In genomic region chr16:89178453-89179147, GRCh38 we compare ENCODE assay signal across 23 cellular contexts. TPM values are rescaled to one million over a fixed set of nuclear protein-coding genes. Genes with fewer than 3 reads are reported as not detected.
DNase-seq lines count a peak whose midpoint lies in the region; ATAC-seq, FAIRE-seq and TF ChIP-seq lines count a peak whose summit lies in the region.
"Had no signal": no experiment of that assay in that cellular context is flagged by ENCODE, and none has a peak within 500 bp of the region (broad histone marks: within the 10 kb centered on the region; RNA-seq: fewer than 3 reads in every experiment).

No MANE protein-coding gene starts in this region.

- H4K20me1 ChIP-seq in BLaER1 = no peaks in the 10 kb centered on the region
- no peaks in the 10 kb centered on the region for H4K20me1 ChIP-seq in OCI-LY7 (ENCODE audit: insufficient read depth, low read length)

- H3K27me3 Mint-ChIP-seq in natural killer cell treated with Interleukin-12 subunit alpha and Interleukin-12 subunit beta and Interleukin-15 and Interleukin-18, amount 100 ng/mL, for 72 hours = peaks cover 0 to 2% of the 10 kb centered on the region in 2 donors
- H3K27me3 Mint-ChIP-seq: CD4-positive, alpha-beta memory T cell had no signal

- H3K9ac ChIP-seq in BLaER1 = no peak overlapping the region
- H3K9ac ChIP-seq: GM23248 had no signal

- no TSS peak for BruUV-seq in OCI-LY7 (replicated peaks; lab: Mats Ljungman, UMichigan)

- intact Hi-C loops in OCI-LY7 (cut with micrococcal nuclease; ENCODE audit: unreplicated experiment) = no loop called here
- intact Hi-C loops in left ventricle myocardium superior (cut with micrococcal nuclease) = no loop called here

- H3K4me3 ChIP-seq in BLaER1 (no peak overlapping the region), bronchial epithelial cell (ENCODE audit: low read depth, low read length) (no peak overlapping the region), OCI-LY7 (ENCODE audit: low read depth, low read length, poor library complexity, severe bottlenecking) (no peak overlapping the region)
- H3K4me3 ChIP-seq: A549, GM12878, GM23248, HAP-1 had no signal

- no peak overlapping the region for H3K4me3 Mint-ChIP-seq in natural killer cell treated with Interleukin-12 subunit alpha and Interleukin-12 subunit beta and Interleukin-15 and Interleukin-18, amount 100 ng/mL, for 72 hours
- H3K4me3 Mint-ChIP-seq: CD14-positive monocyte; CD4-positive, alpha-beta memory T cell had no signal

- no peaks in the 10 kb centered on the region for H3K79me2 ChIP-seq in OCI-LY7 (ENCODE audit: insufficient read depth, low read depth, low read length)

- H3K36me3 ChIP-seq in BLaER1 (no peaks in the 10 kb centered on the region), bronchial epithelial cell (ENCODE audit: control insufficient read depth, insufficient read depth, low read length) (no peaks in the 10 kb centered on the region), OCI-LY7 (ENCODE audit: insufficient read depth, low read length) (no peaks in the 10 kb centered on the region)
- H3K36me3 ChIP-seq: HAP-1 had no signal

- H3K4me2 ChIP-seq in BLaER1 (no peak overlapping the region), OCI-LY7 (ENCODE audit: low read length) (no peak overlapping the region)
- H3K4me2 ChIP-seq: A549 had no signal

- H3K9me3 ChIP-seq in BLaER1 (no peaks in the 10 kb centered on the region), OCI-LY7 (ENCODE audit: low read length) (no peaks in the 10 kb centered on the region)
- H3K9me3 ChIP-seq: A549, HAP-1 had no signal

- no peak for ATAC-seq in natural killer cell treated with Interleukin-12 subunit alpha and Interleukin-12 subunit beta and Interleukin-15 and Interleukin-18, amount 100 ng/mL, for 72 hours
- ATAC-seq in left ventricle myocardium superior = no peak
- ATAC-seq: GM12878 had no signal

- H3K9me2 ChIP-seq in OCI-LY7 (ENCODE audit: insufficient read depth, low read length) = no peaks in the 10 kb centered on the region

- H3K27me3 ChIP-seq in BLaER1 = 0 out of 2 replicates have a peak, but pooled peaks cover 3% of the 10 kb centered on the region
- peaks cover 4% of the 10 kb centered on the region for H3K27me3 ChIP-seq in bronchial epithelial cell (ENCODE audit: control insufficient read depth, insufficient read depth, low read length)

- no peaks in the 10 kb centered on the region for H3K36me3 Mint-ChIP-seq in natural killer cell treated with Interleukin-12 subunit alpha and Interleukin-12 subunit beta and Interleukin-15 and Interleukin-18, amount 100 ng/mL, for 72 hours
- H3K36me3 Mint-ChIP-seq: CD14-positive monocyte; CD4-positive, alpha-beta memory T cell had no signal

- no peak for TF ChIP-seq CTCF in bronchial epithelial cell (IDR thresholded peaks at IDR 0.05; ENCODE audit: insufficient read depth, low read length, severe bottlenecking)
- no peak for TF ChIP-seq CTCF in OCI-LY7 (conservative IDR thresholded peaks at IDR 0.05; ENCODE audit: low read length)

- POLR2A ChIA-PET in OCI-LY7 (lab: Charles Lee) = no interaction called here

- peak; percentile 24 for DNase-seq in DMS53 (lab: John Stamatoyannopoulos, UW)
- no peak for DNase-seq in DMS53 treated with DMSO at 0.1 percent for 48 hours (lab: John Stamatoyannopoulos, UW; ENCODE audit: unreplicated experiment)
- peak; percentile 31 for DNase-seq in bronchial epithelial cell (ENCODE audit: low read depth)
- peak; percentile 68 for DNase-seq in myocyte (ENCODE audit: low read depth)
- DNase-seq in natural killer cell treated with Interleukin-12 subunit alpha and Interleukin-12 subunit beta and Interleukin-15 and Interleukin-18, amount 100 ng/mL, for 72 hours (ENCODE audit: low spot score) = no peak
- DNase-seq in OCI-LY7 (ENCODE audit: low spot score) = no peak
- DNase-seq in left ventricle myocardium superior = no peak
- DNase-seq: AML-193, DMS153, DND-41, EL, GM23248, IMR-90 had no signal

- no peaks in the 10 kb centered on the region for H3K9me3 Mint-ChIP-seq in natural killer cell treated with Interleukin-12 subunit alpha and Interleukin-12 subunit beta and Interleukin-15 and Interleukin-18, amount 100 ng/mL, for 72 hours

- no peak overlapping the region for H2AFZ ChIP-seq in OCI-LY7 (ENCODE audit: low read length)
- H2AFZ ChIP-seq: GM23248 had no signal

- FAIRE-seq in bronchial epithelial cell (lab: Jason Lieb, UNC) = no peak
- FAIRE-seq: A549, GM12878, GM19239 had no signal

- no peak overlapping the region for H3K27ac Mint-ChIP-seq in natural killer cell treated with Interleukin-12 subunit alpha and Interleukin-12 subunit beta and Interleukin-15 and Interleukin-18, amount 100 ng/mL, for 72 hours
- H3K27ac Mint-ChIP-seq: CD14-positive monocyte; CD4-positive, alpha-beta memory T cell had no signal

- CTCF ChIA-PET in OCI-LY7 (lab: Charles Lee; ENCODE audit: unreplicated experiment) = no interaction called here

- H3K4me1 ChIP-seq in BLaER1 (peaks cover 83% of the 10 kb centered on the region), OCI-LY7 (ENCODE audit: insufficient read depth, low read length, poor library complexity, severe bottlenecking) (no peaks in the 10 kb centered on the region)
- H3K4me1 ChIP-seq: A549, HAP-1 had no signal

- H3K4me1 Mint-ChIP-seq in natural killer cell treated with Interleukin-12 subunit alpha and Interleukin-12 subunit beta and Interleukin-15 and Interleukin-18, amount 100 ng/mL, for 72 hours (ENCODE audit: low read depth in 2 of 2) = no peaks in the 10 kb centered on the region
- H3K4me1 Mint-ChIP-seq: CD14-positive monocyte had no signal

- 0 out of 2 replicates have a peak overlapping the region, but pooled peaks have one; percentile 3 for H3K27ac ChIP-seq in BLaER1
- H3K27ac ChIP-seq in OCI-LY7 (ENCODE audit: low read depth, low read length, poor library complexity, severe bottlenecking) = no peak overlapping the region
- H3K27ac ChIP-seq: 22Rv1, A549, GM23248 had no signal

RNA-seq across cellular contexts. Expression of gene CDH15, which starts 7.1 kb away (rescaled TPM):
- total RNA-seq in bronchial epithelial cell (under 0.01 TPM in 2 replicates), myocyte (251 and 418 TPM in 2 replicates), OCI-LY7 (2022) (not detected in 2 replicates), left ventricle myocardium superior (not detected)
- 149 TPM for polyA plus RNA-seq in myocyte (2012)
- total RNA-seq in natural killer cell treated with Interleukin-12 subunit alpha and Interleukin-12 subunit beta and Interleukin-15 and Interleukin-18, amount 100 ng/mL, for 72 hours = not detected
- total RNA-seq in OCI-LY7 (2014; rRNA removed; shearing (Covaris generic)) = not detected in 2 replicates
- total RNA-seq: CD4-positive, alpha-beta memory T cell; GM23248; HT1080 had no signal
- polyA plus RNA-seq: CD14-positive monocyte; CD4-positive, alpha-beta memory T cell had no signal

RNA-seq across cellular contexts. Expression of gene SLC22A31, which starts 21.7 kb away (rescaled TPM):
- total RNA-seq in bronchial epithelial cell (0.26 TPM in 1 of 2 replicates, not detected in the other), myocyte (0.10 TPM in 1 of 2 replicates, not detected in the other), OCI-LY7 (2022) (not detected in 2 replicates), left ventricle myocardium superior (not detected)
- polyA plus RNA-seq in myocyte (2012) = 2.4 TPM
- total RNA-seq in natural killer cell treated with Interleukin-12 subunit alpha and Interleukin-12 subunit beta and Interleukin-15 and Interleukin-18, amount 100 ng/mL, for 72 hours = 1 to 10 TPM in 1 of 2 donors, under 1 TPM in 1; 0.53 to 1.2 TPM
- not detected in 2 replicates for total RNA-seq in OCI-LY7 (2014; rRNA removed; shearing (Covaris generic))
- total RNA-seq: GM12878, GM23248, H4, HT1080 had no signal
- polyA plus RNA-seq: CD14-positive monocyte, GM23248 had no signal

RNA-seq across cellular contexts. Expression of gene ZNF778, which starts 38.9 kb away (rescaled TPM):
- total RNA-seq in bronchial epithelial cell = 8.8 and 10.3 TPM in 2 replicates
- total RNA-seq in myocyte = 14.6 and 20.0 TPM in 2 replicates
- polyA plus RNA-seq in myocyte (2012) = 5.3 TPM
- 10 to 100 TPM in 1 of 2 donors, 1 to 10 TPM in 1; 7.5 to 23.3 TPM for total RNA-seq in natural killer cell treated with Interleukin-12 subunit alpha and Interleukin-12 subunit beta and Interleukin-15 and Interleukin-18, amount 100 ng/mL, for 72 hours
- 8.6 and 9.9 TPM in 2 replicates for total RNA-seq in OCI-LY7 (2014; rRNA removed; shearing (Covaris generic))
- total RNA-seq in OCI-LY7 (2022) = 8.2 and 9.4 TPM in 2 replicates
- total RNA-seq in left ventricle myocardium superior = 8.1 TPM

Comparison
In these comparisons a context has a peak if more than half of its experiments do, and no peak if none do; other contexts are left out.
1. DNase-seq: peak in DMS53 (single experiment), bronchial epithelial cell (single experiment) and myocyte (single experiment); none in DMS53 treated with DMSO at 0.1 percent for 48 hours (single experiment), natural killer cell treated with Interleukin-12 subunit alpha and Interleukin-12 subunit beta and Interleukin-15 and Interleukin-18, amount 100 ng/mL, for 72 hours (single experiment), OCI-LY7 (single experiment) and left ventricle myocardium superior (single experiment).
2. RNA of gene CDH15, which starts 7.1 kb away (total RNA-seq): 251 to 418 TPM in myocyte; not detected in left ventricle myocardium superior (single experiment), under 0.01 TPM in bronchial epithelial cell, not detected in natural killer cell treated with Interleukin-12 subunit alpha and Interleukin-12 subunit beta and Interleukin-15 and Interleukin-18, amount 100 ng/mL, for 72 hours and not detected in OCI-LY7; every median in the first group is over 100 times any median in the second.